ENCODE assay signal across 15 cellular contexts in genomic region chr7:15461576-15461975, GRCh38.
A peak's percentile ranks its signal among the peaks of the same experiment; 100 is the strongest.
DNase-seq lines count a peak whose midpoint lies in the region; ATAC-seq, FAIRE-seq and TF ChIP-seq lines count a peak whose summit lies in the region.
"Had no signal": no experiment of that assay in that cellular context is flagged by ENCODE, and none has a peak within 500 bp of the region (broad histone marks: within the 10 kb centered on the region; RNA-seq: fewer than 3 reads in every experiment).

No MANE protein-coding gene starts in this region.

- no peaks in the 10 kb centered on the region for H3K9me3 ChIP-seq in A549
- H3K9me3 ChIP-seq: thoracic aorta had no signal

- H3K27ac ChIP-seq in A549, result no peak overlapping the region
- H3K27ac ChIP-seq: thoracic aorta, WERI-Rb-1 had no signal

- no peak for TF ChIP-seq RAD21 in A549 (conservative IDR thresholded peaks at IDR 0.05 in 1 of 2, IDR thresholded peaks at IDR 0.05 in 1 of 2)

- H3K4me2 ChIP-seq in A549, result peak overlapping the region; percentile 22; the same call in 2 of the 3 replicates

- CTCF ChIA-PET in A549 (lab: Yijun Ruan, JAX), result no interaction called here

- no peak overlapping the region for H3K4me3 ChIP-seq in A549
- H3K4me3 ChIP-seq: lung, thoracic aorta had no signal

- 3% methylated on average over 3 of the region's 3 CpGs for WGBS in A549 (ENCODE audit: missing lambda C conversion rate)

- no peaks in the 10 kb centered on the region for H3K4me1 ChIP-seq in A549

- no peak for FAIRE-seq in A549 (lab: Jason Lieb, UNC)
- FAIRE-seq: H1 had no signal

- TF ChIP-seq CTCF in A549 (IDR thresholded peaks at IDR 0.05), result no peak

- no peak for TF ChIP-seq EP300 in A549 (IDR thresholded peaks at IDR 0.05)

- no peak for TF ChIP-seq POLR2A in A549 (IDR thresholded peaks at IDR 0.05; ENCODE audit: low read length)

- ATAC-seq in A549 (peak; percentile 34 to 56; a peak in 2 of 6 replicates), GM19395 (IDR thresholded peaks at IDR 0.05; ENCODE audit: unreplicated experiment) (no peak)

- DNase-seq in A549 (ENCODE audit: low read depth in 1 of 2, low spot score in 1 of 2) (peak in 1 of 2 experiments; percentile 9), H4 (ENCODE audit: low spot score) (peak; percentile 57), astrocyte of the hippocampus (ENCODE audit: low read depth, low spot score) (peak; percentile 88), iris pigment epithelial cell (ENCODE audit: low read depth) (peak; percentile 96), T-helper 9 cell (no peak), DMS53 (lab: John Stamatoyannopoulos, UW) (no peak)
- no peak for DNase-seq in activated CD4-positive, alpha-beta T cell treated with anti-CD3 and anti-CD28 coated beads for 1 hour
- DNase-seq: activated T-cell treated with anti-CD3 and anti-CD28 coated beads, Interleukin-2, amount 50 U/mL, for 1 hour; CD4-positive, CD25-positive, alpha-beta regulatory T cell; SHP77; WERI-Rb-1 had no signal

- POLR2A ChIA-PET in A549 (lab: Yijun Ruan, JAX), result no interaction called here

TF ChIP-seq in A549, 52 proteins besides CTCF, POLR2A, EP300 and RAD21:
- no peak for TF ChIP-seq RNF2 (IDR thresholded peaks at IDR 0.05; ENCODE audit: borderline replicate concordance, low read depth)
- TF ChIP-seq CBX8 (IDR thresholded peaks at IDR 0.05), result no peak
- no peak for TF ChIP-seq FOSL2 (IDR thresholded peaks at IDR 0.05)
- TF ChIP-seq FOSL2 (CRISPR knock-in tag; IDR thresholded peaks at IDR 0.05), result no peak
- no peak for TF ChIP-seq FOXS1 (CRISPR knock-in tag; IDR thresholded peaks at IDR 0.05)
- TF ChIP-seq HMGXB4 (CRISPR knock-in tag; IDR thresholded peaks at IDR 0.05; ENCODE audit: borderline replicate concordance), result no peak
- no peak for TF ChIP-seq BCL3 (IDR thresholded peaks at IDR 0.05)
- no peak for TF ChIP-seq REST (IDR thresholded peaks at IDR 0.05)
- no peak for TF ChIP-seq NR3C1 (IDR thresholded peaks at IDR 0.05)
- no peak for TF ChIP-seq BHLHE40 (IDR thresholded peaks at IDR 0.05; ENCODE audit: low read depth, low read length)
- no peak for TF ChIP-seq HOXA7 (CRISPR knock-in tag; IDR thresholded peaks at IDR 0.05)

Comparison
In these comparisons a context has a peak if more than half of its experiments do, and no peak if none do; other contexts are left out.
1. DNase-seq: peak in H4 (single experiment), astrocyte of the hippocampus (single experiment) and iris pigment epithelial cell (single experiment); none in activated CD4-positive, alpha-beta T cell treated with anti-CD3 and anti-CD28 coated beads for 1 hour (single experiment), T-helper 9 cell (single experiment) and DMS53 (single experiment).